In genomic region chr2:33083671-33084387, GRCh38 we compare ENCODE assay signal across 1 cellular context.
TF ChIP-seq lines count a peak whose summit lies in the region.

No MANE protein-coding gene starts in this region.

TF ChIP-seq in IMR-90, 13 proteins besides CTCF, POLR2A, EP300 and RAD21:
- TF ChIP-seq MAFK (IDR thresholded peaks at IDR 0.05; ENCODE audit: low read depth, low read length) (no peak), FOS (IDR thresholded peaks at IDR 0.05; ENCODE audit: low read depth, low read length) (no peak), MAZ (IDR thresholded peaks at IDR 0.05; ENCODE audit: borderline replicate concordance, low read depth, low read length) (no peak), BHLHE40 (IDR thresholded peaks at IDR 0.05; ENCODE audit: low read depth, low read length) (no peak), MXI1 (IDR thresholded peaks at IDR 0.05; ENCODE audit: borderline replicate concordance, low read depth, low read length) (no peak), ELK1 (IDR thresholded peaks at IDR 0.05; ENCODE audit: borderline replicate concordance, low read depth, low read length) (no peak), CEBPB (IDR thresholded peaks at IDR 0.05; ENCODE audit: low read depth, low read length) (no peak), NFE2L2 (IDR thresholded peaks at IDR 0.05; ENCODE audit: low read depth, low read length) (no peak), RFX5 (IDR thresholded peaks at IDR 0.05; ENCODE audit: low read depth, low read length) (no peak), USF2 (IDR thresholded peaks at IDR 0.05; ENCODE audit: low read depth, low read length) (no peak), CHD1 (IDR thresholded peaks at IDR 0.05; ENCODE audit: low read depth, low read length) (no peak), RCOR1 (IDR thresholded peaks at IDR 0.05; ENCODE audit: insufficient replicate concordance, low read length) (no peak), SMC3 (IDR thresholded peaks at IDR 0.05; ENCODE audit: low read depth, low read length) (no peak)
